8 cellular contexts compared by ENCODE assay signal in the genomic region with DNA sequence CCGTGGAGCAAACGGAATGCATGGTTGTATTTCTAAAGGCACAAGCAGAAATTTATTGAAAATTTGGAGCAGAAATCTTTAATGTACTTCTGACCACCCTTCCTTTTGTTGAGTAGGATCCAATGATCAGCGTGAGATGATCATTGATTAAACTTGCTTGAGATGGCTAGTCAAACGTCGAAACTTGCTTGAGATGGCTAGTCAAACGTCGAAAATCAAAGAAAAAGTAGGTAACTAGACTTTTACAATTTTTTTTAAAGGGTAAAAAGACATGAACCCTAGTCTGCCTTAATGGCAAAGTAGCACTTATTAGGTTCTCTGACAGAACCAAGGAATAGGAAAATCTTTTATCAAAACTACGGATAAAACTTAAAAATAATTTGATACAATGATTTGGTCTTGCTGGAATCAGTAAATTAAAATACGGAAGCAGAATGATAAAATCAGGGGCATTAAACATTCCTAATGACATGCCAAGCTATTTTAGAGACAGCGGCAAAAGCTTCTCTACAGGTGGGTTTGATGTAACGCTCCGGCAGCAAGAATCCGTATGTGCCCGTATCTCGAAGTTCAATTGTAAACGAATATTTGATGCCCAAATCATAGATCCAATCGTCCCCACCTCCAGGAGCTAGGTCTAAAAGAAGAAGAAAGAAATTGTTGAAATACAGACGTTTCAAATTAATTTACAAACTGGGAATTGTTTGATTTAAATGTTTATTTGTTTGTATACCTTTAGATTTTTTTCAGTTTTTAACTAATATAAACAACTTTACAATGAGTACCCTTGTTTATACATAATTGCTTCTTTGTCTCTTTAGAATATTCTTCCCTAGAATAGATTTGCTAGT. TPM values are rescaled to one million over a fixed set of nuclear protein-coding genes. Genes with fewer than 3 reads are reported as not detected.
DNase-seq lines count a peak whose midpoint lies in the region; ATAC-seq and TF ChIP-seq lines count a peak whose summit lies in the region.

No MANE protein-coding gene starts in this region.

- H3K4me3 ChIP-seq in H7 (ENCODE audit: insufficient read depth, low read depth, low read length) (peak overlapping the region; percentile 85), right cardiac atrium (ENCODE audit: low read length) (peak overlapping the region; percentile 69), skin epidermis (peak overlapping the region; percentile 71 to 97 (median 82))

- no peaks in the 10 kb centered on the region for H3K36me3 ChIP-seq in H7 (replicated peaks; ENCODE audit: control insufficient read depth, insufficient read depth, low read length)

- H3K9me3 ChIP-seq in right cardiac atrium (ENCODE audit: control insufficient read depth, low read length) = no peaks in the 10 kb centered on the region

- peaks cover 17% of the 10 kb centered on the region for H3K4me1 Mint-ChIP-seq in WTC11

- H3K27me3 Mint-ChIP-seq in WTC11 (ENCODE audit: low read depth) = no peaks in the 10 kb centered on the region

- DNase-seq in H7 (no peak), WTC11 (ENCODE audit: low spot score) (no peak), right cardiac atrium (no peak), glomerular visceral epithelial cell (ENCODE audit: extremely low spot score) (no peak)
- no peak for DNase-seq in stimulated activated naive CD4-positive, alpha-beta T cell (lab: John Stamatoyannopoulos, UW)

- H3K27ac ChIP-seq in right cardiac atrium (ENCODE audit: low read length) = no peak overlapping the region
- H3K27ac ChIP-seq in skin epidermis = peak overlapping the region in 13 of 21 experiments; percentile 86 to 97 (median 93)

- ATAC-seq in WTC11 (no peak), right cardiac atrium (no peak), GM21390 (IDR thresholded peaks at IDR 0.05; ENCODE audit: unreplicated experiment) (no peak), GM21786 (IDR thresholded peaks at IDR 0.05; ENCODE audit: unreplicated experiment) (no peak)

- no peaks in the 10 kb centered on the region; the same call in 1 of the 2 replicates for H3K36me3 Mint-ChIP-seq in WTC11

- H3K4me3 Mint-ChIP-seq in WTC11 = peak overlapping the region; percentile 90

- CTCF ChIA-PET in WTC11 (lab: Charles Lee) = interaction anchor here (1.0 kb wide), 1 partner anchor 235 kb away, joined by 3 read pairs; no protein-coding TSS in a partner anchor

- no peak for TF ChIP-seq CTCF in WTC11 (IDR thresholded peaks at IDR 0.05)

- POLR2A ChIA-PET in WTC11 (lab: Charles Lee) = no interaction called here

- 21% methylated on average over 18 of the region's 18 CpGs for WGBS in right cardiac atrium

- H3K9me3 Mint-ChIP-seq in WTC11 = no peaks in the 10 kb centered on the region

- H3K4me1 ChIP-seq in right cardiac atrium (ENCODE audit: control insufficient read depth, insufficient read depth, low read length) = no peaks in the 10 kb centered on the region

- intact Hi-C loops in right cardiac atrium (cut with DNase I) = no loop called here

- H3K27ac Mint-ChIP-seq in WTC11 = peak overlapping the region; percentile 97

- peaks cover 2% of the 10 kb centered on the region; the same call in 1 of the 2 replicates for H3K27me3 ChIP-seq in H7 (ENCODE audit: control insufficient read depth, insufficient read depth, low read length)
- no peaks in the 10 kb centered on the region for H3K27me3 ChIP-seq in right cardiac atrium (ENCODE audit: control insufficient read depth, insufficient read depth)

TF ChIP-seq in WTC11, 78 proteins besides CTCF, POLR2A, EP300 and RAD21:
- TF ChIP-seq SP1 (CRISPR knock-in tag; conservative IDR thresholded peaks at IDR 0.05) = no peak
- no peak for TF ChIP-seq ZNF416 (CRISPR knock-in tag; IDR thresholded peaks at IDR 0.05)
- TF ChIP-seq GTF2I (CRISPR knock-in tag; conservative IDR thresholded peaks at IDR 0.05) = no peak
- no peak for TF ChIP-seq TCF7 (CRISPR knock-in tag; IDR thresholded peaks at IDR 0.05; ENCODE audit: low read depth)
- no peak for TF ChIP-seq NFATC4 (CRISPR knock-in tag; IDR thresholded peaks at IDR 0.05)
- TF ChIP-seq SOX15 (CRISPR knock-in tag; IDR thresholded peaks at IDR 0.05) = no peak
- TF ChIP-seq, protein P1, sequence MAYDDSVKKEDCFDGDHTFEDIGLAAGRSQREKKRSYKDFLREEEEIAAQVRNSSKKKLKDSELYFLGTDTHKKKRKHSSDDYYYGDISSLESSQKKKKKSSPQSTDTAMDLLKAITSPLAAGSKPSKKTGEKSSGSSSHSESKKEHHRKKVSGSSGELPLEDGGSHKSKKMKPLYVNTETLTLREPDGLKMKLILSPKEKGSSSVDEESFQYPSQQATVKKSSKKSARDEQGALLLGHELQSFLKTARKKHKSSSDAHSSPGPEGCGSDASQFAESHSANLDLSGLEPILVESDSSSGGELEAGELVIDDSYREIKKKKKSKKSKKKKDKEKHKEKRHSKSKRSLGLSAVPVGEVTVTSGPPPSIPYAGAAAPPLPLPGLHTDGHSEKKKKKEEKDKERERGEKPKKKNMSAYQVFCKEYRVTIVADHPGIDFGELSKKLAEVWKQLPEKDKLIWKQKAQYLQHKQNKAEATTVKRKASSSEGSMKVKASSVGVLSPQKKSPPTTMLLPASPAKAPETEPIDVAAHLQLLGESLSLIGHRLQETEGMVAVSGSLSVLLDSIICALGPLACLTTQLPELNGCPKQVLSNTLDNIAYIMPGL (CRISPR knock-in tag; IDR thresholded peaks at IDR 0.05) = no peak
- TF ChIP-seq ZNF263 (CRISPR knock-in tag; IDR thresholded peaks at IDR 0.05; ENCODE audit: low read depth) = no peak
- TF ChIP-seq ZNF232 (CRISPR knock-in tag; IDR thresholded peaks at IDR 0.05) = no peak
- TF ChIP-seq, protein P2, sequence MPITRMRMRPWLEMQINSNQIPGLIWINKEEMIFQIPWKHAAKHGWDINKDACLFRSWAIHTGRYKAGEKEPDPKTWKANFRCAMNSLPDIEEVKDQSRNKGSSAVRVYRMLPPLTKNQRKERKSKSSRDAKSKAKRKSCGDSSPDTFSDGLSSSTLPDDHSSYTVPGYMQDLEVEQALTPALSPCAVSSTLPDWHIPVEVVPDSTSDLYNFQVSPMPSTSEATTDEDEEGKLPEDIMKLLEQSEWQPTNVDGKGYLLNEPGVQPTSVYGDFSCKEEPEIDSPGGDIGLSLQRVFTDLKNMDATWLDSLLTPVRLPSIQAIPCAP (CRISPR knock-in tag; IDR thresholded peaks at IDR 0.05) = no peak
- no peak for TF ChIP-seq ETV6 (CRISPR knock-in tag; IDR thresholded peaks at IDR 0.05)
- TF ChIP-seq, protein P3, sequence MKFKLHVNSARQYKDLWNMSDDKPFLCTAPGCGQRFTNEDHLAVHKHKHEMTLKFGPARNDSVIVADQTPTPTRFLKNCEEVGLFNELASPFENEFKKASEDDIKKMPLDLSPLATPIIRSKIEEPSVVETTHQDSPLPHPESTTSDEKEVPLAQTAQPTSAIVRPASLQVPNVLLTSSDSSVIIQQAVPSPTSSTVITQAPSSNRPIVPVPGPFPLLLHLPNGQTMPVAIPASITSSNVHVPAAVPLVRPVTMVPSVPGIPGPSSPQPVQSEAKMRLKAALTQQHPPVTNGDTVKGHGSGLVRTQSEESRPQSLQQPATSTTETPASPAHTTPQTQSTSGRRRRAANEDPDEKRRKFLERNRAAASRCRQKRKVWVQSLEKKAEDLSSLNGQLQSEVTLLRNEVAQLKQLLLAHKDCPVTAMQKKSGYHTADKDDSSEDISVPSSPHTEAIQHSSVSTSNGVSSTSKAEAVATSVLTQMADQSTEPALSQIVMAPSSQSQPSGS (CRISPR knock-in tag; IDR thresholded peaks at IDR 0.05; ENCODE audit: borderline replicate concordance, low read depth) = no peak
- TF ChIP-seq ZNF396 (CRISPR knock-in tag; IDR thresholded peaks at IDR 0.05; ENCODE audit: borderline replicate concordance) = no peak
- no peak for TF ChIP-seq NFYB (CRISPR knock-in tag; conservative IDR thresholded peaks at IDR 0.05; ENCODE audit: low read depth)
- no peak for TF ChIP-seq GRHL2 (CRISPR knock-in tag; IDR thresholded peaks at IDR 0.05; ENCODE audit: insufficient replicate concordance, severe bottlenecking)
- TF ChIP-seq, protein P4, sequence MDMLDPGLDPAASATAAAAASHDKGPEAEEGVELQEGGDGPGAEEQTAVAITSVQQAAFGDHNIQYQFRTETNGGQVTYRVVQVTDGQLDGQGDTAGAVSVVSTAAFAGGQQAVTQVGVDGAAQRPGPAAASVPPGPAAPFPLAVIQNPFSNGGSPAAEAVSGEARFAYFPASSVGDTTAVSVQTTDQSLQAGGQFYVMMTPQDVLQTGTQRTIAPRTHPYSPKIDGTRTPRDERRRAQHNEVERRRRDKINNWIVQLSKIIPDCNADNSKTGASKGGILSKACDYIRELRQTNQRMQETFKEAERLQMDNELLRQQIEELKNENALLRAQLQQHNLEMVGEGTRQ (CRISPR knock-in tag; IDR thresholded peaks at IDR 0.05) = no peak

RNA-seq across cellular contexts. Expression of a gene that starts 0.8 kb away (rescaled TPM):
- total RNA-seq in H7 (2014; rRNA removed; shearing (Covaris generic)) = 8.2 and 9.2 TPM in 2 replicates
- total RNA-seq in WTC11 (2021) (49.7 to 56.9 TPM (median 54.2 TPM) in 3 replicates), right cardiac atrium (10 to 100 TPM; 33.8 to 42.0 (median 35.1) TPM)
- 14.2 TPM for polyA plus RNA-seq in right cardiac atrium

RNA-seq across cellular contexts. Expression of a gene that starts 51.4 kb away (rescaled TPM):
- total RNA-seq in H7 (2014; rRNA removed; shearing (Covaris generic)) = not detected in 2 replicates
- total RNA-seq in WTC11 (2021) (0.21 to 0.33 TPM in 2 of 3 replicates, not detected in the other), right cardiac atrium (not detected)
- not detected for polyA plus RNA-seq in right cardiac atrium
